ENCODE assay signal across 8 cellular contexts in the genomic region with DNA sequence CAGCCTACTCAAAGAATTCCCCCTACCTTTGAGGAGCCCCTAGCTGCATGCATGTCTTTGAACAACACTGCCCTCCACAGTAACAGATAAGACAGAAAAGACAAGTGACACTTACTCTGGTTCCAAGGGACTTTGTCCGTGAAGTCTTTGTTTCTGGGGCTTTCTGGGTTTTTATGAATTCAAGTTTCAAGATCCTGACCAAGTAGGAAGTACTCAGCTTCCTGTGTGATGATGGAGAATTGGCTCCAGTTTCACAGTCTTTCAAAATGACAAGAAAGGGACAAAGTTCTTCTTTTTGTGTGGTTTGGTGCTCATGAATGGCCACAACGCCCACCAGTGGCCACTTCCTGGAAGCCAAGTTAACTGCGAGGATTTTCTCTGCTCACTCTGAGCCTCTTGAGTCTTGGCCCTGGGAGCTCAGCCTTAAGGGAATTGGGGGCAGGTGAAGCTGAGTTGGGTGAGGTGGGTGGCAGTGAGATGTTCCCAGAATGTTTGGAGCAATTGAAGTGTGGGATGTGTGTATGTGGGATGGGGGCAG.
DNase-seq lines count a peak whose midpoint lies in the region; ATAC-seq and TF ChIP-seq lines count a peak whose summit lies in the region.

A gene (minus strand): TSS at position 147 of the 538 bp plus-strand sequence. CDS start 4,000 bp downstream, outside the sequence.

- no peak for TF ChIP-seq POLR2A in NB4 (IDR thresholded peaks at IDR 0.05; ENCODE audit: extremely low read depth, insufficient read length)

- ATAC-seq in GM21723 (IDR thresholded peaks at IDR 0.05; ENCODE audit: unreplicated experiment) (peak; percentile 65), HG03521 (IDR thresholded peaks at IDR 0.05; ENCODE audit: unreplicated experiment) (no peak)

- H3K36me3 ChIP-seq in adipocyte (ENCODE audit: control insufficient read depth, insufficient read depth, low read length, severe bottlenecking), result no peaks in the 10 kb centered on the region

- H3K4me3 ChIP-seq in NB4 (ENCODE audit: low read depth, low read length) (peak within 1 kb of the TSS; percentile 46), adipocyte (ENCODE audit: low read length) (peak within 1 kb of the TSS; percentile 16)

- peak within 1 kb of the TSS; percentile 44 for H3K9ac ChIP-seq in adipocyte (ENCODE audit: low read length)

- DNase-seq in EH (ENCODE audit: low read depth) (peak; percentile 52), NB4 (ENCODE audit: low read depth) (peak; percentile 91), adipocyte (ENCODE audit: low read depth) (peak; percentile 34), iPS-NIHi7 (ENCODE audit: extremely low spot score) (peak; percentile 69), NCI-H1694 (lab: John Stamatoyannopoulos, UW) (no peak)
- DNase-seq in stimulated activated CD4-positive, alpha-beta T cell treated with anti-CD3 and anti-CD28 coated beads, Interleukin-2, amount 100 ng/mL, for 24 hours, result peak; percentile 41 to 58

- no peaks in the 10 kb centered on the region for H3K9me3 ChIP-seq in adipocyte (ENCODE audit: control insufficient read depth, low read length)

- TF ChIP-seq CTCF in NB4 (IDR thresholded peaks at IDR 0.05; ENCODE audit: low read depth, low read length), result peak; percentile 86

- H3K27me3 ChIP-seq in adipocyte (replicated peaks; ENCODE audit: control insufficient read depth, insufficient read depth, low read length), result no peaks in the 10 kb centered on the region

- H3K4me1 ChIP-seq in adipocyte (ENCODE audit: control insufficient read depth, insufficient read depth, low read length), result peaks cover 31% of the 10 kb centered on the region
